ENCODE assay signal across 8 cellular contexts in the genomic region with DNA sequence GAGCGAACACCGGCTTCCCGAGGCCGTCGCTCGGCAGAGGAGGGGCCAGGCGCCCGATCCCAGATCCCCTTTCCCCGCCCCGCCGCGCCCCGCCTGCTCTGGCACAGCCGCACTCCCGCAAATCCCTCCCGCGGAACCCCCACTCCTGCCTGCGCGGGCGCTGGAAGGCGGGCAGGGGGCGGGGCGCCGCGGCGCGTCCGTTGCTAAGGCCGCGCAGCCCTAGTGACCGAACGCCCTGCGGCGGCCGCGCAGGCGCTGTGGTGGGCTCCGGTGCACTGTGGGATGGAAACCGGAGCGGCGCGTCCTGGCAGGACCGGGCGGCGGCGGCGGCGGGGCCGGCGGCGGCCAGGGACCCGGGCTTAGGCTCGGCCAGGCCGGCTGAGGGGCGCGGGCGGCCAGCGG. TPM values are rescaled to one million over a fixed set of nuclear protein-coding genes. Genes with fewer than 3 reads are reported as not detected.
DNase-seq lines count a peak whose midpoint lies in the region; ATAC-seq and TF ChIP-seq lines count a peak whose summit lies in the region.

A gene with protein sequence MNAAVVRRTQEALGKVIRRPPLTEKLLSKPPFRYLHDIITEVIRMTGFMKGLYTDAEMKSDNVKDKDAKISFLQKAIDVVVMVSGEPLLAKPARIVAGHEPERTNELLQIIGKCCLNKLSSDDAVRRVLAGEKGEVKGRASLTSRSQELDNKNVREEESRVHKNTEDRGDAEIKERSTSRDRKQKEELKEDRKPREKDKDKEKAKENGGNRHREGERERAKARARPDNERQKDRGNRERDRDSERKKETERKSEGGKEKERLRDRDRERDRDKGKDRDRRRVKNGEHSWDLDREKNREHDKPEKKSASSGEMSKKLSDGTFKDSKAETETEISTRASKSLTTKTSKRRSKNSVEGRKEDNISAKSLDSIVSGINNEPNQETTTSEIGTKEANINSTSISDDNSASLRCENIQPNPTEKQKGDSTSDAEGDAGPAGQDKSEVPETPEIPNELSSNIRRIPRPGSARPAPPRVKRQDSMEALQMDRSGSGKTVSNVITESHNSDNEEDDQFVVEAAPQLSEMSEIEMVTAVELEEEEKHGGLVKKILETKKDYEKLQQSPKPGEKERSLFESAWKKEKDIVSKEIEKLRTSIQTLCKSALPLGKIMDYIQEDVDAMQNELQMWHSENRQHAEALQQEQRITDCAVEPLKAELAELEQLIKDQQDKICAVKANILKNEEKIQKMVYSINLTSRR (plus strand): TSS at position 273 of the 402 bp plus-strand sequence. CDS start 145 bp downstream, outside the sequence.

- peak within 1 kb of the TSS; percentile 54 for H3K27ac ChIP-seq in cingulate gyrus (ENCODE audit: low read depth, low read length)

- in situ Hi-C loops in GM18951 (cut with MboI; ENCODE audit: low sequenced_read_pairs, unreplicated experiment), result no loop called here

- peak; percentile 99 for ATAC-seq in HG03280 (IDR thresholded peaks at IDR 0.05; ENCODE audit: unreplicated experiment)
- ATAC-seq in left colon, result peak; percentile 96

- TF ChIP-seq POLR2A in GM18951 (IDR thresholded peaks at IDR 0.05; ENCODE audit: extremely low read depth, insufficient read depth, insufficient read length), result peak; percentile 47

- intact Hi-C loops in left colon (cut with DNase I, micrococcal nuclease), result no loop called here

- DNase-seq in AG08395 (ENCODE audit: low spot score) (peak; percentile 100), NCI-H446 treated with DMSO at 0.1 percent for 48 hours (lab: John Stamatoyannopoulos, UW) (peak; percentile 63), left colon (peak; percentile 94 to 95)
- peak; percentile 80 to 81 for DNase-seq in activated CD4-positive, alpha-beta T cell treated with anti-CD3 and anti-CD28 coated beads for 4 hours
- peak; percentile 60 to 81 (median 72) for DNase-seq in stimulated activated CD4-positive, alpha-beta T cell treated with anti-CD3 and anti-CD28 coated beads, Interleukin-1b, Interleukin-23, amount 100 ng/mL, for 24 hours (ENCODE audit: low read depth in 4 of 4, low spot score in 1 of 4)

RNA-seq across cellular contexts. Expression of the gene that starts here (rescaled TPM):
- 10 to 100 TPM; 18.0 to 23.3 TPM for total RNA-seq in left colon

Comparison
In these comparisons a context has a peak if more than half of its experiments do, and no peak if none do; other contexts are left out.
1. Peak in every context shown above with its lines: DNase-seq, ATAC-seq and H3K27ac ChIP-seq.